ENCODE assay signal across 13 cellular contexts in genomic region chr5:53123702-53124101, GRCh38. TPM values are rescaled to one million over a fixed set of nuclear protein-coding genes. Genes with fewer than 3 reads are reported as not detected.
DNase-seq lines count a peak whose midpoint lies in the region; ATAC-seq, FAIRE-seq and TF ChIP-seq lines count a peak whose summit lies in the region.
"Had no signal": no experiment of that assay in that cellular context is flagged by ENCODE, and none has a peak within 500 bp of the region (broad histone marks: within the 10 kb centered on the region; RNA-seq: fewer than 3 reads in every experiment).

No MANE protein-coding gene starts in this region.

- no peak for FAIRE-seq in bronchial epithelial cell (lab: Jason Lieb, UNC)

- H3F3A ChIP-seq in Loucy (ENCODE audit: low read depth), result no peaks in the 10 kb centered on the region

- H3K9me3 ChIP-seq in Loucy (ENCODE audit: insufficient read depth, low read depth, low read length) (no peaks in the 10 kb centered on the region), osteoblast (ENCODE audit: low read depth, low read length) (no peaks in the 10 kb centered on the region)
- no peaks in the 10 kb centered on the region for H3K9me3 ChIP-seq in CD8-positive, alpha-beta memory T cell (ENCODE audit: low read length)

- no peak overlapping the region for H3K27ac Mint-ChIP-seq in CD8-positive, alpha-beta memory T cell
- no peak overlapping the region for H3K27ac Mint-ChIP-seq in activated CD4-positive, alpha-beta T cell treated with anti-CD3 and anti-CD28 coated beads, Interleukin-2, amount 10 ng/mL, durations not matched to agents 7 days and 5 days
- H3K27ac Mint-ChIP-seq: activated naive CD4-positive, alpha-beta T cell treated with anti-CD3 and anti-CD28 coated beads for 36 hours had no signal

- no peaks in the 10 kb centered on the region for H4K20me1 ChIP-seq in Loucy (ENCODE audit: insufficient read depth, low read length, poor library complexity, severe bottlenecking)
- H4K20me1 ChIP-seq in osteoblast (ENCODE audit: insufficient read depth, low read length), result no peaks in the 10 kb centered on the region

- no peaks in the 10 kb centered on the region for H3K27me3 ChIP-seq in Loucy (ENCODE audit: insufficient read depth, low read length, poor library complexity, severe bottlenecking)
- H3K27me3 ChIP-seq in bronchial epithelial cell (ENCODE audit: control insufficient read depth, insufficient read depth, low read length), result no peaks in the 10 kb centered on the region
- H3K27me3 ChIP-seq in osteoblast (ENCODE audit: insufficient read depth, low read length), result no peaks in the 10 kb centered on the region
- no peaks in the 10 kb centered on the region for H3K27me3 ChIP-seq in CD8-positive, alpha-beta memory T cell (ENCODE audit: insufficient read depth, low read length, poor library complexity, severe bottlenecking)

- H3K4me1 ChIP-seq in Loucy (ENCODE audit: insufficient read depth, low read length, poor library complexity, severe bottlenecking) (no peaks in the 10 kb centered on the region), osteoblast (ENCODE audit: insufficient read depth, low read length) (peaks cover 12% of the 10 kb centered on the region)
- no peaks in the 10 kb centered on the region for H3K4me1 ChIP-seq in CD8-positive, alpha-beta memory T cell (ENCODE audit: insufficient read depth, low read length)

- no peak for ATAC-seq in GM19395 (IDR thresholded peaks at IDR 0.05; ENCODE audit: unreplicated experiment)

- H3K36me3 ChIP-seq in Loucy (ENCODE audit: insufficient read depth, low read length) (no peaks in the 10 kb centered on the region), bronchial epithelial cell (ENCODE audit: control insufficient read depth, insufficient read depth, low read length) (no peaks in the 10 kb centered on the region), osteoblast (ENCODE audit: insufficient read depth, low read length) (no peaks in the 10 kb centered on the region)
- no peaks in the 10 kb centered on the region for H3K36me3 ChIP-seq in CD8-positive, alpha-beta memory T cell (ENCODE audit: insufficient read depth, low read length)

- no peaks in the 10 kb centered on the region for H3K9me2 ChIP-seq in Loucy (replicated peaks; ENCODE audit: low read depth, low read length)

- H3K27ac ChIP-seq in osteoblast (ENCODE audit: low read depth, low read length), result no peak overlapping the region
- H3K27ac ChIP-seq in CD8-positive, alpha-beta memory T cell (ENCODE audit: low read depth, low read length), result no peak overlapping the region

- H3K4me2 ChIP-seq in Loucy (ENCODE audit: low read depth, low read length, poor library complexity, severe bottlenecking) (no peak overlapping the region), osteoblast (ENCODE audit: insufficient read depth, low read length) (no peak overlapping the region)

- DNase-seq in DMS 273 (lab: John Stamatoyannopoulos, UW; ENCODE audit: unreplicated experiment) (peak; percentile 5), DMS 273 treated with DMSO at 0.1 percent for 48 hours (lab: John Stamatoyannopoulos, UW) (no peak), bronchial epithelial cell (ENCODE audit: low read depth) (peak; percentile 38), osteoblast (ENCODE audit: insufficient read length, low spot score, missing footprints) (no peak)
- DNase-seq in CD8-positive, alpha-beta memory T cell, result no peak
- DNase-seq in activated CD4-positive, alpha-beta T cell treated with anti-CD3 and anti-CD28 coated beads, Interleukin-2, amount 10 ng/mL, durations not matched to agents 7 days and 5 days, result no peak
- DNase-seq: 8988T; activated CD4-positive, alpha-beta T cell treated with anti-CD3 and anti-CD28 coated beads for 48 hours; activated naive CD4-positive, alpha-beta T cell treated with anti-CD3 and anti-CD28 coated beads for 36 hours; NCI-H2029; stimulated activated CD4-positive, alpha-beta T cell treated with anti-CD3 and anti-CD28 coated beads, Interleukin-4, amount 100 ng/mL, for 1 hour had no signal

- CTCF ChIA-PET in CD8-positive, alpha-beta memory T cell (lab: Charles Lee), result interaction anchor here (1.7 kb wide), 1 partner anchor 14 kb away, joined by 3 read pairs; the partner anchor contains the start of gene MOCS2
- CTCF ChIA-PET in activated CD4-positive, alpha-beta T cell treated with anti-CD3 and anti-CD28 coated beads, Interleukin-2, amount 10 ng/mL, durations not matched to agents 7 days and 5 days (lab: Charles Lee), result no interaction called here

- no peak overlapping the region for H3K4me3 Mint-ChIP-seq in CD8-positive, alpha-beta memory T cell
- no peak overlapping the region for H3K4me3 Mint-ChIP-seq in activated CD4-positive, alpha-beta T cell treated with anti-CD3 and anti-CD28 coated beads, Interleukin-2, amount 10 ng/mL, durations not matched to agents 7 days and 5 days
- H3K4me3 Mint-ChIP-seq: activated naive CD4-positive, alpha-beta T cell treated with anti-CD3 and anti-CD28 coated beads for 36 hours had no signal

- TF ChIP-seq CTCF in Loucy (conservative IDR thresholded peaks at IDR 0.05; ENCODE audit: low read length) (peak; percentile 46), bronchial epithelial cell (IDR thresholded peaks at IDR 0.05; ENCODE audit: insufficient read depth, low read length, severe bottlenecking) (no peak), osteoblast (IDR thresholded peaks at IDR 0.05; ENCODE audit: extremely low read depth, low read depth, low read length) (peak; percentile 46)

- H3K36me3 Mint-ChIP-seq in CD8-positive, alpha-beta memory T cell, result no peaks in the 10 kb centered on the region
- H3K36me3 Mint-ChIP-seq in activated CD4-positive, alpha-beta T cell treated with anti-CD3 and anti-CD28 coated beads, Interleukin-2, amount 10 ng/mL, durations not matched to agents 7 days and 5 days (ENCODE audit: low read depth), result no peaks in the 10 kb centered on the region

- H3K79me2 ChIP-seq in Loucy (ENCODE audit: insufficient read depth, low read length) (no peaks in the 10 kb centered on the region), osteoblast (ENCODE audit: insufficient read depth, low read length) (no peaks in the 10 kb centered on the region)

- H2AFZ ChIP-seq in Loucy (ENCODE audit: low read length) (no peak overlapping the region), osteoblast (ENCODE audit: low read length) (no peak overlapping the region)

- H3K27me3 Mint-ChIP-seq in CD8-positive, alpha-beta memory T cell, result peaks cover 4 to 8% of the 10 kb centered on the region in 2 donors
- peaks cover 2% of the 10 kb centered on the region for H3K27me3 Mint-ChIP-seq in activated CD4-positive, alpha-beta T cell treated with anti-CD3 and anti-CD28 coated beads, Interleukin-2, amount 10 ng/mL, durations not matched to agents 7 days and 5 days

- H3K9me3 Mint-ChIP-seq in CD8-positive, alpha-beta memory T cell, result no peaks in the 10 kb centered on the region
- no peaks in the 10 kb centered on the region for H3K9me3 Mint-ChIP-seq in activated CD4-positive, alpha-beta T cell treated with anti-CD3 and anti-CD28 coated beads, Interleukin-2, amount 10 ng/mL, durations not matched to agents 7 days and 5 days
- H3K9me3 Mint-ChIP-seq: activated naive CD4-positive, alpha-beta T cell treated with anti-CD3 and anti-CD28 coated beads for 36 hours had no signal

- POLR2A ChIA-PET in CD8-positive, alpha-beta memory T cell (lab: Charles Lee), result interaction anchor here (0.7 kb wide), 1 partner anchor 570 kb away, joined by 3 read pairs; no protein-coding TSS in a partner anchor
- POLR2A ChIA-PET in activated CD4-positive, alpha-beta T cell treated with anti-CD3 and anti-CD28 coated beads, Interleukin-2, amount 10 ng/mL, durations not matched to agents 7 days and 5 days (lab: Charles Lee), result no interaction called here

- H3K9ac ChIP-seq in Loucy (ENCODE audit: low read depth, low read length, poor library complexity, severe bottlenecking), result no peak overlapping the region

- H3K4me3 ChIP-seq in Loucy (ENCODE audit: low read length, poor library complexity, severe bottlenecking) (no peak overlapping the region), bronchial epithelial cell (ENCODE audit: low read depth, low read length) (no peak overlapping the region), osteoblast (ENCODE audit: insufficient read depth, low read length) (no peak overlapping the region)
- H3K4me3 ChIP-seq in CD8-positive, alpha-beta memory T cell (ENCODE audit: low read length), result no peak overlapping the region

- H3K4me1 Mint-ChIP-seq in CD8-positive, alpha-beta memory T cell, result no peaks in the 10 kb centered on the region
- no peaks in the 10 kb centered on the region for H3K4me1 Mint-ChIP-seq in activated CD4-positive, alpha-beta T cell treated with anti-CD3 and anti-CD28 coated beads, Interleukin-2, amount 10 ng/mL, durations not matched to agents 7 days and 5 days

RNA-seq across cellular contexts. Expression of gene MOCS2, which starts 14.1 kb away (rescaled TPM):
- 15.8 and 17.0 TPM in 2 replicates for total RNA-seq in bronchial epithelial cell
- 42.3 and 55.1 TPM in 2 replicates for total RNA-seq in osteoblast
- total RNA-seq in CD8-positive, alpha-beta memory T cell, result 10 to 100 TPM; 25.9 to 27.0 TPM
- polyA plus RNA-seq in CD8-positive, alpha-beta memory T cell, result 39.7 TPM
- total RNA-seq in activated CD4-positive, alpha-beta T cell treated with anti-CD3 and anti-CD28 coated beads, Interleukin-2, amount 10 ng/mL, durations not matched to agents 7 days and 5 days, result 10 to 100 TPM; 24.3 to 25.0 TPM

Comparison
In these comparisons a context has a peak if more than half of its experiments do, and no peak if none do; other contexts are left out.
1. DNase-seq: peak in DMS 273 (single experiment) and bronchial epithelial cell (single experiment); none in DMS 273 treated with DMSO at 0.1 percent for 48 hours (single experiment), osteoblast (single experiment), CD8-positive, alpha-beta memory T cell (0 of 5) and activated CD4-positive, alpha-beta T cell treated with anti-CD3 and anti-CD28 coated beads, Interleukin-2, amount 10 ng/mL, durations not matched to agents 7 days and 5 days (single experiment).